In the genomic region with DNA sequence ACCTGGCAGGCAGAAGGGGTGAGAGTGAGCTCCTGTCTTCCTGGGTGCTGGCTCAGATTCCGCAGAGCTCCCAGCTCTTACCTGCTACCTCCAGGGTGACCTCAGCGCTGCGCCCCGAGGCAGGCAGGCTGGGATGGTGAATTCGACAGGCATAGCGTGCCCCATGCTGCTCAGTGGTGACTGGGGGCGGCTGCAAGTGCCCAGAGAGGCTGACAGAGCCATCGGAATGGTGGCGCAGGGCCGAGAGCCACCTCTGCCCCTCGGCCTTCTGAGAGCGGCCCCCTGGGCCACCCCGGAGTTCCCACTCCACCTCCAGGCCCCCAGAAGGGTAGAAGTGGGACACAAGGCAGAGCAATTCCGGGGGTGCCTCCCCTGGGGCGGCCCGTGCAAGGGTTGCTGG, we compare ENCODE assay signal across 23 cellular contexts. TPM values are rescaled to one million over a fixed set of nuclear protein-coding genes. Genes with fewer than 3 reads are reported as not detected.
A peak's percentile ranks its signal among the peaks of the same experiment; 100 is the strongest.
DNase-seq lines count a peak whose midpoint lies in the region; ATAC-seq, FAIRE-seq and TF ChIP-seq lines count a peak whose summit lies in the region.
"Had no signal": no experiment of that assay in that cellular context is flagged by ENCODE, and none has a peak within 500 bp of the region (broad histone marks: within the 10 kb centered on the region; RNA-seq: fewer than 3 reads in every experiment).

No MANE protein-coding gene starts in this region.

- H3K4me1 ChIP-seq in SK-N-SH (ENCODE audit: control insufficient read depth in 1 of 2, insufficient read depth in 2 of 2, low read depth in 1 of 2, low read length in 1 of 2) (peaks cover 2 to 4% of the 10 kb centered on the region in 2 experiments; a peak in 1 of 4 replicates), kidney (ENCODE audit: control insufficient read depth in 1 of 2, insufficient read depth in 1 of 2, low read depth in 1 of 2, low read length in 2 of 2) (peaks cover 0 to 3% of the 10 kb centered on the region in 2 donors)

- H3K9me3 ChIP-seq in SK-N-SH (no peaks in the 10 kb centered on the region), kidney (ENCODE audit: control insufficient read depth in 1 of 2, low read length in 2 of 2) (no peaks in the 10 kb centered on the region)
- H3K9me3 ChIP-seq in CD4-positive, alpha-beta T cell (ENCODE audit: control insufficient read depth, low read length), result no peaks in the 10 kb centered on the region
- H3K9me3 ChIP-seq: BLaER1, MG63 had no signal

- ATAC-seq in SK-N-SH treated with all-trans-retinoic acid at 6 μM for 48 hours (no peak), activated B cell treated with CpG ODN at 0.5 μM for 24 hours (ENCODE audit: low read depth) (no peak)
- ATAC-seq in CD4-positive, alpha-beta T cell (ENCODE audit: poor library complexity), result no peak
- ATAC-seq: CD8-positive, alpha-beta T cell had no signal

- peaks cover 22% of the 10 kb centered on the region for H3F3A ChIP-seq in SK-N-SH (replicated peaks; ENCODE audit: insufficient read depth)

- TF ChIP-seq CTCF in SK-N-SH (IDR thresholded peaks at IDR 0.05) (no peak), activated B cell treated with CpG ODN at 0.5 μM for 24 hours (IDR thresholded peaks at IDR 0.05) (no peak), kidney (IDR thresholded peaks at IDR 0.05; ENCODE audit: borderline replicate concordance, extremely low read depth, insufficient read depth) (no peak)
- TF ChIP-seq CTCF in CD4-positive, alpha-beta T cell (IDR thresholded peaks at IDR 0.05), result no peak

- H3K27ac ChIP-seq in SK-N-SH (ENCODE audit: low read depth in 2 of 2, low read length in 1 of 2), result no peak overlapping the region
- no peak overlapping the region for H3K27ac ChIP-seq in CD4-positive, alpha-beta T cell (ENCODE audit: low read depth, low read length)
- H3K27ac ChIP-seq in kidney (ENCODE audit: low read depth in 2 of 2, low read length in 2 of 2), result no peak overlapping the region
- H3K27ac ChIP-seq: 22Rv1, BLaER1, PC-9 had no signal

- no peaks in the 10 kb centered on the region for H3K9me3 Mint-ChIP-seq in CD4-positive, alpha-beta T cell
- no peaks in the 10 kb centered on the region for H3K9me3 Mint-ChIP-seq in activated B cell treated with CpG ODN at 0.5 μM for 24 hours
- H3K9me3 Mint-ChIP-seq: CD8-positive, alpha-beta T cell; HFFc6 had no signal

- no peaks in the 10 kb centered on the region for H3K27me3 ChIP-seq in SK-N-SH (ENCODE audit: insufficient read depth)
- H3K27me3 ChIP-seq in CD4-positive, alpha-beta T cell (ENCODE audit: control insufficient read depth, insufficient read depth, low read length), result no peaks in the 10 kb centered on the region
- H3K27me3 ChIP-seq: BLaER1, MG63 had no signal

- H3K4me1 Mint-ChIP-seq in CD4-positive, alpha-beta T cell (ENCODE audit: low read depth), result peaks cover 45% of the 10 kb centered on the region
- H3K4me1 Mint-ChIP-seq in activated B cell treated with CpG ODN at 0.5 μM for 24 hours, result peaks cover 51% of the 10 kb centered on the region

- no peak overlapping the region for H3K9ac ChIP-seq in SK-N-SH
- H3K9ac ChIP-seq in kidney (ENCODE audit: low read length in 2 of 2), result no peak overlapping the region
- H3K9ac ChIP-seq: BLaER1 had no signal

- POLR2A ChIA-PET in SK-N-SH (lab: Yijun Ruan, JAX) (interaction anchor here (0.6 to 1.0 kb wide), 3 partner anchors 9 to 37 kb away, joined by 3 to 4 read pairs (median 3); no protein-coding TSS in a partner anchor), activated B cell treated with CpG ODN at 0.5 μM for 24 hours (lab: Charles Lee) (no interaction called here)
- POLR2A ChIA-PET in CD4-positive, alpha-beta T cell (lab: Charles Lee), result interaction anchor here (0.6 to 1.3 kb wide), 2 partner anchors 9 to 37 kb away, joined by 3 read pairs; no protein-coding TSS in a partner anchor

- H3K27me3 Mint-ChIP-seq in CD4-positive, alpha-beta T cell, result no peaks in the 10 kb centered on the region
- H3K27me3 Mint-ChIP-seq in activated B cell treated with CpG ODN at 0.5 μM for 24 hours, result no peaks in the 10 kb centered on the region

- H3K4me2 ChIP-seq in SK-N-SH, result no peak overlapping the region
- H3K4me2 ChIP-seq: BLaER1, PC-9 had no signal

- peaks cover 80% of the 10 kb centered on the region for H3K79me2 ChIP-seq in SK-N-SH (ENCODE audit: insufficient read depth)

- no peak overlapping the region for H2AFZ ChIP-seq in SK-N-SH (ENCODE audit: low read depth)
- H2AFZ ChIP-seq: PC-9 had no signal

- H3K4me3 Mint-ChIP-seq in CD4-positive, alpha-beta T cell, result no peak overlapping the region
- no peak overlapping the region for H3K4me3 Mint-ChIP-seq in activated B cell treated with CpG ODN at 0.5 μM for 24 hours
- H3K4me3 Mint-ChIP-seq: CD8-positive, alpha-beta T cell; HFFc6 had no signal

- TF ChIP-seq RAD21 in SK-N-SH (IDR thresholded peaks at IDR 0.05; ENCODE audit: low read length), result no peak

- H3K36me3 ChIP-seq in SK-N-SH (replicated peaks in 1 of 2; ENCODE audit: control insufficient read depth in 1 of 2, insufficient read depth in 2 of 2, low read length in 1 of 2), result peaks cover 13 to 36% of the 10 kb centered on the region in 2 experiments
- H3K36me3 ChIP-seq in kidney (ENCODE audit: control insufficient read depth in 1 of 2, insufficient read depth in 2 of 2, low read length in 2 of 2), result peaks cover 15 to 19% of the 10 kb centered on the region in 2 donors

- H3K27ac Mint-ChIP-seq in CD4-positive, alpha-beta T cell, result peak overlapping the region; percentile 13
- H3K27ac Mint-ChIP-seq in activated B cell treated with CpG ODN at 0.5 μM for 24 hours, result peak overlapping the region; percentile 65

- CTCF ChIA-PET in SK-N-SH (lab: Yijun Ruan, JAX), result no interaction called here
- CTCF ChIA-PET in CD4-positive, alpha-beta T cell (lab: Charles Lee), result no interaction called here
- CTCF ChIA-PET in activated B cell treated with CpG ODN at 0.5 μM for 24 hours (lab: Charles Lee), result no interaction called here

- TF ChIP-seq EP300 in SK-N-SH (IDR thresholded peaks at IDR 0.05; ENCODE audit: borderline replicate concordance in 1 of 2, low read depth in 1 of 2, low read length in 1 of 2), result no peak

- H3K4me3 ChIP-seq in SK-N-SH (ENCODE audit: low read depth in 2 of 2, low read length in 1 of 2) (no peak overlapping the region), kidney (ENCODE audit: low read length in 2 of 2) (no peak overlapping the region)
- H3K4me3 ChIP-seq: BLaER1, MG63, PC-9 had no signal

- H3K36me3 Mint-ChIP-seq in CD4-positive, alpha-beta T cell (ENCODE audit: low read depth), result peaks cover 79% of the 10 kb centered on the region
- peaks cover 83% of the 10 kb centered on the region for H3K36me3 Mint-ChIP-seq in activated B cell treated with CpG ODN at 0.5 μM for 24 hours (ENCODE audit: low read depth)

- DNase-seq in SK-N-SH (peak; percentile 5), activated B cell treated with CpG ODN at 0.5 μM for 24 hours (no peak), kidney (peak; percentile 59), GM03348 (ENCODE audit: low spot score) (no peak), DMS79 treated with DMSO at 0.1 percent for 48 hours (lab: John Stamatoyannopoulos, UW) (no peak)
- DNase-seq in CD4-positive, alpha-beta T cell, result no peak
- DNase-seq in activated CD4-positive, CD25-positive, alpha-beta regulatory T cell (lab: John Stamatoyannopoulos, UW), result no peak
- DNase-seq: ACHN; CD8-positive, alpha-beta T cell; HFFc6; MG63; NCI-H1417 treated with DMSO at 0.1 percent for 48 hours; NCI-H187; NCI-H510A treated with DMSO at 0.1 percent for 48 hours; NCI-H748 treated with DMSO at 0.1 percent for 48 hours; PC-9; RPMI8226; SHP77 treated with DMSO at 0.1 percent for 48 hours had no signal

- intact Hi-C loops in CD4-positive, alpha-beta T cell (cut with DNase I, micrococcal nuclease), result no loop called here
- intact Hi-C loops in activated B cell treated with CpG ODN at 0.5 μM for 24 hours (cut with micrococcal nuclease) (no loop called here), kidney (cut with DNase I) (no loop called here)

- H4K20me1 ChIP-seq in SK-N-SH (ENCODE audit: insufficient read depth), result peaks cover 14% of the 10 kb centered on the region; the same call in 1 of the 2 replicates

- H3K9me2 ChIP-seq in SK-N-SH, result no peaks in the 10 kb centered on the region

- no peak for FAIRE-seq in kidney (lab: Jason Lieb, UNC)
- FAIRE-seq: G401.6, H54 had no signal

- WGBS in SK-N-SH (ENCODE audit: low lambda C conversion rate), result 46% methylated on average over 2 of the region's 16 CpGs

RNA-seq across cellular contexts. Expression of gene RGL2, which starts 5.5 kb away (rescaled TPM):
- polyA plus RNA-seq in SK-N-SH (2012; rRNA removed) (59.4 and 71.2 TPM in 2 replicates), kidney (ENCODE audit: insufficient read depth, low read depth, low replicate concordance) (56.2 TPM)
- polyA plus RNA-seq in SK-N-SH (2012; cell fraction: cytosol; rRNA removed), result 19.9 and 29.3 TPM in 2 replicates
- 331 and 334 TPM in 2 replicates for polyA plus RNA-seq in SK-N-SH (2012; cell fraction: nucleus; rRNA removed)
- total RNA-seq in CD4-positive, alpha-beta T cell, result 10 to 100 TPM; 39.2 to 39.4 TPM
- total RNA-seq in activated B cell treated with CpG ODN at 0.5 μM for 24 hours (54.7 and 66.5 TPM in 2 replicates), kidney (92.4 TPM)

RNA-seq across cellular contexts. Expression of gene TAPBP, which starts 9.7 kb away (rescaled TPM):
- polyA plus RNA-seq in SK-N-SH (2012; rRNA removed), result 27.9 and 44.5 TPM in 2 replicates
- polyA plus RNA-seq in SK-N-SH (2012; cell fraction: cytosol; rRNA removed), result 24.4 and 34.4 TPM in 2 replicates
- 84.8 and 160 TPM in 2 replicates for polyA plus RNA-seq in SK-N-SH (2012; cell fraction: nucleus; rRNA removed)
- 100 to 1,000 TPM; 203 to 206 TPM for total RNA-seq in CD4-positive, alpha-beta T cell
- 319 and 350 TPM in 2 replicates for total RNA-seq in activated B cell treated with CpG ODN at 0.5 μM for 24 hours
- total RNA-seq in kidney, result 217 TPM
- 53.5 TPM for polyA plus RNA-seq in kidney (ENCODE audit: insufficient read depth, low read depth, low replicate concordance)

RNA-seq across cellular contexts. Expression of gene ZBTB22, which starts 13.3 kb away (rescaled TPM):
- 19.5 and 22.2 TPM in 2 replicates for polyA plus RNA-seq in SK-N-SH (2012; rRNA removed)
- 11.9 and 17.3 TPM in 2 replicates for polyA plus RNA-seq in SK-N-SH (2012; cell fraction: cytosol; rRNA removed)
- polyA plus RNA-seq in SK-N-SH (2012; cell fraction: nucleus; rRNA removed), result 22.8 and 24.0 TPM in 2 replicates
- total RNA-seq in CD4-positive, alpha-beta T cell, result 10 to 100 TPM; 11.6 to 13.6 TPM
- 31.6 and 31.8 TPM in 2 replicates for total RNA-seq in activated B cell treated with CpG ODN at 0.5 μM for 24 hours
- total RNA-seq in kidney, result 22.9 TPM
- 16.3 TPM for polyA plus RNA-seq in kidney (ENCODE audit: insufficient read depth, low read depth, low replicate concordance)

RNA-seq across cellular contexts. Expression of gene PFDN6, which starts 14.8 kb away (rescaled TPM):
- 182 and 213 TPM in 2 replicates for polyA plus RNA-seq in SK-N-SH (2012; rRNA removed)
- polyA plus RNA-seq in SK-N-SH (2012; cell fraction: cytosol; rRNA removed), result 233 and 285 TPM in 2 replicates
- polyA plus RNA-seq in SK-N-SH (2012; cell fraction: nucleus; rRNA removed), result 113 and 143 TPM in 2 replicates
- total RNA-seq in CD4-positive, alpha-beta T cell, result 10 to 100 TPM in 1 of 2 experiments, 1 to 10 TPM in 1; 9.7 to 11.7 TPM
- 82.8 and 95.1 TPM in 2 replicates for total RNA-seq in activated B cell treated with CpG ODN at 0.5 μM for 24 hours
- total RNA-seq in kidney, result 46.8 TPM
- polyA plus RNA-seq in kidney (ENCODE audit: insufficient read depth, low read depth, low replicate concordance), result 159 TPM

RNA-seq across cellular contexts. Expression of gene WDR46, which starts 15.2 kb away (rescaled TPM):
- polyA plus RNA-seq in SK-N-SH (2012; rRNA removed) (153 and 172 TPM in 2 replicates), kidney (ENCODE audit: insufficient read depth, low read depth, low replicate concordance) (46.5 TPM)
- 76.0 and 91.7 TPM in 2 replicates for polyA plus RNA-seq in SK-N-SH (2012; cell fraction: cytosol; rRNA removed)
- polyA plus RNA-seq in SK-N-SH (2012; cell fraction: nucleus; rRNA removed), result 421 and 466 TPM in 2 replicates
- total RNA-seq in CD4-positive, alpha-beta T cell, result 10 to 100 TPM; 13.6 to 15.8 TPM
- total RNA-seq in activated B cell treated with CpG ODN at 0.5 μM for 24 hours (114 and 117 TPM in 2 replicates), kidney (40.3 TPM)

Comparison
In these comparisons a context has a peak if more than half of its experiments do, and no peak if none do; other contexts are left out.
1. DNase-seq: peak in SK-N-SH (single experiment) and kidney (single experiment); none in CD4-positive, alpha-beta T cell (0 of 10), activated B cell treated with CpG ODN at 0.5 μM for 24 hours (single experiment), GM03348 (single experiment), DMS79 treated with DMSO at 0.1 percent for 48 hours (single experiment) and activated CD4-positive, CD25-positive, alpha-beta regulatory T cell (0 of 4).